Comparison of ENCODE assay signal across 25 cellular contexts in the genomic region with DNA sequence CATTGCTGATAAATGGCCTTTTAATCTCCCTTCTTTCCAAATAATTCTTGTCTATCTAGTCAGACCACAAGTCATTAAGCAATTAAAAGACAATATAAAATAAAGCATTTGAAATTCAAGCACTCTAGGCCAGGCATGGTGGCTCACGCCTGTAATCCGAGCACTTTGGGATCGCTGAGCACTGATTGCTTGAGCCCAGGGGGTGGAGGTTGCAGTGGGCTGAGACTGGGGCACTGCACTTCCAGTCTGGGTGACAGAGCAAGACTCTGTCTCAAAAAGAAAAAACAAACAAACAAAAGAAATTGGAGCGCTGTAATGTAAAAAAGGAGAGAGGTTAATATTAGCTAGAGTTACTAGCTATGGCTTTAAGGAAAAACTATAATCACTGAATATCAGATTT. TPM values are rescaled to one million over a fixed set of nuclear protein-coding genes. Genes with fewer than 3 reads are reported as not detected.
DNase-seq lines count a peak whose midpoint lies in the region; ATAC-seq and TF ChIP-seq lines count a peak whose summit lies in the region.
"Had no signal": no experiment of that assay in that cellular context is flagged by ENCODE, and none has a peak within 500 bp of the region (broad histone marks: within the 10 kb centered on the region; RNA-seq: fewer than 3 reads in every experiment).

No MANE protein-coding gene starts in this region.

- H3K4me1 ChIP-seq in H9 (ENCODE audit: insufficient read depth, low read length) (peaks cover 18% of the 10 kb centered on the region), mesendoderm (ENCODE audit: control insufficient read depth, low read depth, low read length) (no peaks in the 10 kb centered on the region)
- H3K4me1 ChIP-seq: right atrium auricular region, suprapubic skin, upper lobe of left lung had no signal

- H3K27ac Mint-ChIP-seq in H9 (0 out of 7 replicates have a peak overlapping the region, but pooled peaks of 1 of the 3 experiments have one; percentile 27), HFFc6 (no peak overlapping the region)
- no peak overlapping the region for H3K27ac Mint-ChIP-seq in activated CD8-positive, alpha-beta T cell treated with anti-CD3 and anti-CD28 coated beads, Interleukin-2, amount 10 ng/mL, durations not matched to agents 7 days and 5 days
- H3K27ac Mint-ChIP-seq: activated CD4-positive, alpha-beta T cell treated with anti-CD3 and anti-CD28 coated beads, Interleukin-2, amount 10 ng/mL, durations not matched to agents 24 days and 14 days; nephron had no signal

- H2AFZ ChIP-seq in H9 (ENCODE audit: low read length), result no peak overlapping the region
- H2AFZ ChIP-seq: hepatocyte had no signal

- H2BK120ac ChIP-seq in H9 (ENCODE audit: low read depth, low read length, poor library complexity, severe bottlenecking), result no peak overlapping the region
- H2BK120ac ChIP-seq in mesendoderm (ENCODE audit: low read depth, low read length), result no peak overlapping the region

- H4K91ac ChIP-seq in H9 (ENCODE audit: insufficient read length, low read depth, low read length), result no peak overlapping the region

- H3K27me3 ChIP-seq in H9 (ENCODE audit: insufficient read depth, low read length) (no peaks in the 10 kb centered on the region), mesendoderm (ENCODE audit: insufficient read depth, low read length, poor library complexity) (no peaks in the 10 kb centered on the region)
- H3K27me3 ChIP-seq: ascending aorta, BLaER1, hepatocyte, right atrium auricular region, suprapubic skin, upper lobe of left lung had no signal

- peaks cover 52 to 55% of the 10 kb centered on the region in 2 experiments for H3K4me1 Mint-ChIP-seq in H9
- H3K4me1 Mint-ChIP-seq in HFFc6 (ENCODE audit: low read depth), result no peaks in the 10 kb centered on the region
- H3K4me1 Mint-ChIP-seq in activated CD8-positive, alpha-beta T cell treated with anti-CD3 and anti-CD28 coated beads, Interleukin-2, amount 10 ng/mL, durations not matched to agents 7 days and 5 days (ENCODE audit: low read depth), result no peaks in the 10 kb centered on the region
- H3K4me1 Mint-ChIP-seq: activated CD4-positive, alpha-beta T cell treated with anti-CD3 and anti-CD28 coated beads, Interleukin-2, amount 10 ng/mL, durations not matched to agents 24 days and 14 days had no signal

- H3K18ac ChIP-seq in H9 (ENCODE audit: insufficient read length, low read depth, low read length) (no peak overlapping the region), mesendoderm (ENCODE audit: low read length) (no peak overlapping the region)

- H3K27ac ChIP-seq in C4-2B, result peak overlapping the region; percentile 19; the same call in 1 of the 2 replicates
- H3K27ac ChIP-seq in H9 (ENCODE audit: insufficient read length, low read depth, low read length), result no peak overlapping the region
- H3K27ac ChIP-seq in mesendoderm (ENCODE audit: low read depth, low read length), result no peak overlapping the region
- H3K27ac ChIP-seq: ascending aorta, BLaER1, epithelial cell of prostate, hepatocyte, right atrium auricular region, suprapubic skin, upper lobe of left lung had no signal

- H2BK5ac ChIP-seq in H9 (ENCODE audit: insufficient read length, low read length), result no peak overlapping the region
- no peak overlapping the region for H2BK5ac ChIP-seq in mesendoderm (ENCODE audit: low read length)

- WGBS in H9 (ENCODE audit: extremely low coverage, insufficient read length, low lambda C conversion rate), result no CpG with 5 or more reads among the region's 4 CpGs
- no CpG with 5 or more reads among the region's 4 CpGs for WGBS in mesendoderm (ENCODE audit: extremely low coverage, insufficient coverage, low lambda C conversion rate)

- H3K79me1 ChIP-seq in H9 (ENCODE audit: insufficient read depth, low read depth, low read length, poor library complexity, severe bottlenecking), result no peaks in the 10 kb centered on the region
- no peaks in the 10 kb centered on the region for H3K79me1 ChIP-seq in mesendoderm (ENCODE audit: low read length)

- H2AK5ac ChIP-seq in H9 (ENCODE audit: insufficient read length, low read length) (no peak overlapping the region), mesendoderm (ENCODE audit: low read length) (no peak overlapping the region)

- H2BK12ac ChIP-seq in H9 (ENCODE audit: insufficient read length, low read depth, low read length), result no peak overlapping the region

- H4K20me1 ChIP-seq in H9 (ENCODE audit: control insufficient read depth, insufficient read depth, insufficient read length), result no peaks in the 10 kb centered on the region
- H4K20me1 ChIP-seq: BLaER1 had no signal

- no peak overlapping the region for H3K4ac ChIP-seq in H9 (ENCODE audit: low read depth, low read length)
- H3K4ac ChIP-seq in mesendoderm (ENCODE audit: low read depth, low read length), result no peak overlapping the region

- no peak overlapping the region for H3K56ac ChIP-seq in H9 (ENCODE audit: insufficient read length, low read depth, low read length)
- no peak overlapping the region for H3K56ac ChIP-seq in mesendoderm (ENCODE audit: low read length)

- H3K79me2 ChIP-seq in H9 (ENCODE audit: insufficient read depth, low read length), result no peaks in the 10 kb centered on the region
- no peaks in the 10 kb centered on the region for H3K79me2 ChIP-seq in mesendoderm (ENCODE audit: control insufficient read depth, insufficient read depth, low read length)
- H3K79me2 ChIP-seq: hepatocyte had no signal

- no peak overlapping the region for H2BK15ac ChIP-seq in H9 (ENCODE audit: low read depth, low read length)
- no peak overlapping the region for H2BK15ac ChIP-seq in mesendoderm (replicated peaks; ENCODE audit: low read depth)

- TF ChIP-seq CTCF in C4-2B (conservative IDR thresholded peaks at IDR 0.05), result no peak
- TF ChIP-seq CTCF in H9 (conservative IDR thresholded peaks at IDR 0.05), result no peak
- TF ChIP-seq CTCF in HFFc6 (IDR thresholded peaks at IDR 0.05), result no peak

- no peaks in the 10 kb centered on the region for H3K23me2 ChIP-seq in H9 (ENCODE audit: insufficient read length, low read depth, low read length, poor library complexity, severe bottlenecking)

- CTCF ChIA-PET in activated CD8-positive, alpha-beta T cell treated with anti-CD3 and anti-CD28 coated beads, Interleukin-2, amount 10 ng/mL, durations not matched to agents 7 days and 5 days (lab: Charles Lee), result interaction anchor here (2.0 kb wide), 1 partner anchor 102 kb away, joined by 4 read pairs; no protein-coding TSS in a partner anchor

- no peak overlapping the region for H3T11ph ChIP-seq in H9 (ENCODE audit: low read length)

- H4K8ac ChIP-seq in H9 (replicated peaks; ENCODE audit: insufficient read length, low read depth, low read length) (no peak overlapping the region), mesendoderm (ENCODE audit: low read depth, low read length) (no peak overlapping the region)

- H3K9me3 ChIP-seq in H9 (ENCODE audit: control insufficient read depth, low read depth, low read length), result no peaks in the 10 kb centered on the region
- H3K9me3 ChIP-seq: ascending aorta, right atrium auricular region, suprapubic skin, upper lobe of left lung had no signal

- no peak overlapping the region for H3K4me3 ChIP-seq in mesendoderm (ENCODE audit: low read length)
- H3K4me3 ChIP-seq: ascending aorta, BLaER1, hepatocyte, right atrium auricular region, suprapubic skin, upper lobe of left lung had no signal

- H3K9me3 Mint-ChIP-seq in H9 (no peaks in the 10 kb centered on the region), HFFc6 (no peaks in the 10 kb centered on the region)
- H3K9me3 Mint-ChIP-seq in activated CD8-positive, alpha-beta T cell treated with anti-CD3 and anti-CD28 coated beads, Interleukin-2, amount 10 ng/mL, durations not matched to agents 7 days and 5 days (ENCODE audit: insufficient read depth), result no peaks in the 10 kb centered on the region
- H3K9me3 Mint-ChIP-seq: activated CD4-positive, alpha-beta T cell treated with anti-CD3 and anti-CD28 coated beads, Interleukin-2, amount 10 ng/mL, durations not matched to agents 24 days and 14 days; nephron had no signal

- POLR2A ChIA-PET in activated CD8-positive, alpha-beta T cell treated with anti-CD3 and anti-CD28 coated beads, Interleukin-2, amount 10 ng/mL, durations not matched to agents 7 days and 5 days (lab: Charles Lee), result no interaction called here

- DNase-seq in H9 (peak; percentile 69), NCI-H69 (lab: John Stamatoyannopoulos, UW) (peak; percentile 59), mesendoderm (peak; percentile 37), HFFc6 (no peak)
- DNase-seq in stimulated activated CD4-positive, alpha-beta T cell treated with anti-CD3 and anti-CD28 coated beads, Interleukin-2, amount 100 ng/mL, for 24 hours, result no peak
- no peak for DNase-seq in activated CD8-positive, alpha-beta T cell treated with anti-CD3 and anti-CD28 coated beads, Interleukin-2, amount 10 ng/mL, durations not matched to agents 7 days and 5 days
- DNase-seq: activated CD4-positive, alpha-beta T cell treated with anti-CD3 and anti-CD28 coated beads, Interleukin-2, amount 10 ng/mL, durations not matched to agents 24 days and 14 days; activated effector memory CD4-positive, alpha-beta T cell treated with anti-CD3 and anti-CD28 coated beads, Interleukin-2, amount 50 U/mL, for 16 hours; activated T-cell treated with anti-CD3 and anti-CD28 coated beads, Interleukin-2, amount 50 U/mL, for 1 hour; effector CD4-positive, alpha-beta T cell; NCI-H1092 treated with DMSO at 0.1 percent for 48 hours; NCI-H774; small intestine; stimulated activated naive CD4-positive, alpha-beta T cell treated with Interleukin-2 at 50 U/mL for 16 hours; T-helper 9 cell; upper lobe of left lung had no signal

- no peak overlapping the region for H3K14ac ChIP-seq in H9 (ENCODE audit: insufficient read depth, low read length)

- H3K4me2 ChIP-seq in H9 (ENCODE audit: insufficient read depth, insufficient read length, low read length) (no peak overlapping the region), mesendoderm (ENCODE audit: low read length) (no peak overlapping the region)
- H3K4me2 ChIP-seq: BLaER1, hepatocyte had no signal

- H3K9ac ChIP-seq in H9 (ENCODE audit: extremely low read depth, insufficient read length, low read length), result no peak overlapping the region
- H3K9ac ChIP-seq in mesendoderm (ENCODE audit: low read length), result no peak overlapping the region
- H3K9ac ChIP-seq: BLaER1 had no signal

- H2BK20ac ChIP-seq in H9 (ENCODE audit: low read depth, low read length, poor library complexity, severe bottlenecking), result no peak overlapping the region

- no peak for ATAC-seq in activated CD8-positive, alpha-beta T cell treated with anti-CD3 and anti-CD28 coated beads, Interleukin-2, amount 10 ng/mL, durations not matched to agents 7 days and 5 days
- ATAC-seq: HCT116 had no signal

- H3K23ac ChIP-seq in H9 (ENCODE audit: insufficient read length, low read depth, low read length) (no peak overlapping the region), mesendoderm (ENCODE audit: low read length) (no peak overlapping the region)

- no peaks in the 10 kb centered on the region for H3K36me3 ChIP-seq in mesendoderm (ENCODE audit: control insufficient read depth, insufficient read depth, low read length)
- H3K36me3 ChIP-seq: ascending aorta, BLaER1, right atrium auricular region, suprapubic skin, upper lobe of left lung had no signal

- H3K27me3 Mint-ChIP-seq in H9 (ENCODE audit: low read depth), result no peaks in the 10 kb centered on the region
- peaks cover 9% of the 10 kb centered on the region for H3K27me3 Mint-ChIP-seq in HFFc6 (ENCODE audit: insufficient read depth)
- peaks cover 2% of the 10 kb centered on the region for H3K27me3 Mint-ChIP-seq in activated CD8-positive, alpha-beta T cell treated with anti-CD3 and anti-CD28 coated beads, Interleukin-2, amount 10 ng/mL, durations not matched to agents 7 days and 5 days (ENCODE audit: low read depth)

- H3K4me3 Mint-ChIP-seq in H9 (peak overlapping the region in 1 of 2 experiments; percentile 24; a peak in 1 of 5 replicates), HFFc6 (no peak overlapping the region)
- H3K4me3 Mint-ChIP-seq in activated CD8-positive, alpha-beta T cell treated with anti-CD3 and anti-CD28 coated beads, Interleukin-2, amount 10 ng/mL, durations not matched to agents 7 days and 5 days, result no peak overlapping the region
- H3K4me3 Mint-ChIP-seq: activated CD4-positive, alpha-beta T cell treated with anti-CD3 and anti-CD28 coated beads, Interleukin-2, amount 10 ng/mL, durations not matched to agents 24 days and 14 days; nephron had no signal

- H3K36me3 Mint-ChIP-seq in H9 (ENCODE audit: insufficient read depth in 1 of 3, low read depth in 3 of 3) (peaks cover 0 to 3% (median 0%) of the 10 kb centered on the region in 3 experiments; a peak in 1 of 7 replicates), HFFc6 (ENCODE audit: low read depth) (no peaks in the 10 kb centered on the region)
- H3K36me3 Mint-ChIP-seq in activated CD8-positive, alpha-beta T cell treated with anti-CD3 and anti-CD28 coated beads, Interleukin-2, amount 10 ng/mL, durations not matched to agents 7 days and 5 days (ENCODE audit: low read depth), result no peaks in the 10 kb centered on the region

- H4K5ac ChIP-seq in H9 (ENCODE audit: insufficient read length, low read depth, low read length), result no peak overlapping the region
- H4K5ac ChIP-seq in mesendoderm (ENCODE audit: low read length), result no peak overlapping the region

RNA-seq across cellular contexts. Expression of gene CSRP2, which starts 30.5 kb away (rescaled TPM):
- total RNA-seq in H9 (2021), result 156 and 158 TPM in 2 replicates
- polyA plus RNA-seq in mesendoderm (2013, experiment 1 of 2), result 112 TPM
- polyA plus RNA-seq in mesendoderm (2013, experiment 2 of 2), result 111 TPM
- 10 to 100 TPM; 20.7 to 32.7 (median 29.5) TPM for total RNA-seq in HFFc6 (2021; fragmentation: NEBNext Ultra II Directional; extraction: Animal tissue kit (Norgen Biotek cat#: 25700))
- total RNA-seq in activated CD8-positive, alpha-beta T cell treated with anti-CD3 and anti-CD28 coated beads, Interleukin-2, amount 10 ng/mL, durations not matched to agents 7 days and 5 days, result under 1 TPM in 1 of 2 experiments, not detected in 1; 0.47 TPM

Comparison
In these comparisons a context has a peak if more than half of its experiments do, and no peak if none do; other contexts are left out.
1. DNase-seq: peak in H9 (single experiment), NCI-H69 (single experiment) and mesendoderm (single experiment); none in stimulated activated CD4-positive, alpha-beta T cell treated with anti-CD3 and anti-CD28 coated beads, Interleukin-2, amount 100 ng/mL, for 24 hours (0 of 2), HFFc6 (single experiment) and activated CD8-positive, alpha-beta T cell treated with anti-CD3 and anti-CD28 coated beads, Interleukin-2, amount 10 ng/mL, durations not matched to agents 7 days and 5 days (single experiment).
2. RNA of gene CSRP2, which starts 30.5 kb away (total RNA-seq): 156 to 158 TPM in H9 and 20.7 to 32.7 TPM in HFFc6; 0.47 TPM in activated CD8-positive, alpha-beta T cell treated with anti-CD3 and anti-CD28 coated beads, Interleukin-2, amount 10 ng/mL, durations not matched to agents 7 days and 5 days; every median in the first group is over 10 times any median in the second.